1 cellular context compared by ENCODE assay signal in the genomic region with DNA sequence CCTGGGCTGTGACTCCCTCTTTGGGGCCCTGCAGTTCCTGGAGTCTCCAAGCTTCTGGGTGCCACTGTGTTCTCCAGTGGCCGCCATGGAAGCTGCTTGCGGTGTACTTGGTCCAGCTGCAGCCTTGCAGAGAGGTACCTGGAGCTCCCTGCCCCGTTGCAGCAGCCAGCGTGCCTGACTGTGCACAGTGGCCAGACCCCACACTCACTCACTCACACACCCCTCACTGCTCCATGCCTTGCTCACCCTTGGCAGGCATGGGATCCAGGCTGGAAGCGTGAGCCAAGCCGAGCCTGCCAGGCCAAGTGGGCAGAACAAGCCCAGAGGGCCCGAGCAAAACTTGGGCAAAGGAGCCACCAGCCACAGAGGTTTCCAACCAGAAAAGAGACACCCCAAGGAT.
TF ChIP-seq lines count a peak whose summit lies in the region.

No MANE protein-coding gene starts in this region.

TF ChIP-seq in H1, 55 proteins besides CTCF, POLR2A, EP300 and RAD21 (continued from another document):
- TF ChIP-seq NRF1 (IDR thresholded peaks at IDR 0.05; ENCODE audit: low read depth, low read length) (no peak), SP4 (IDR thresholded peaks at IDR 0.05; ENCODE audit: low read length) (no peak), YY1 (IDR thresholded peaks at IDR 0.05; ENCODE audit: low read depth, low read length) (no peak), RBBP5 (IDR thresholded peaks at IDR 0.05; ENCODE audit: borderline replicate concordance, low read depth, low read length) (no peak), PHF8 (conservative IDR thresholded peaks at IDR 0.05; ENCODE audit: low read depth, low read length) (no peak), NANOG (IDR thresholded peaks at IDR 0.05; ENCODE audit: insufficient read depth, low read depth, low read length, poor library complexity, severe bottlenecking) (no peak), POU5F1 (IDR thresholded peaks at IDR 0.05; ENCODE audit: low read depth, low read length) (no peak), GABPA (IDR thresholded peaks at IDR 0.05; ENCODE audit: borderline replicate concordance, insufficient read depth, low read length) (no peak), HDAC2 (IDR thresholded peaks at IDR 0.05; ENCODE audit: borderline replicate concordance in 1 of 2, low read depth in 2 of 2, low read length in 2 of 2) (no peak), SIX5 (IDR thresholded peaks at IDR 0.05; ENCODE audit: low read depth, low read length) (no peak)
